ENCODE assay signal across 26 cellular contexts in genomic region chr2:231622963-231623362, GRCh38. TPM values are rescaled to one million over a fixed set of nuclear protein-coding genes. Genes with fewer than 3 reads are reported as not detected.
"Had no signal": no experiment of that assay in that cellular context is flagged by ENCODE, and none has a peak within 500 bp of the region (broad histone marks: within the 10 kb centered on the region; RNA-seq: fewer than 3 reads in every experiment).

No MANE protein-coding gene starts in this region.

- DNase-seq: activated CD4-positive, alpha-beta T cell treated with anti-CD3 and anti-CD28 coated beads for 36 hours; activated CD8-positive, alpha-beta T cell treated with anti-CD3 and anti-CD28 coated beads, Interleukin-2, amount 10 ng/mL, durations not matched to agents 7 days and 5 days; activated effector memory CD4-positive, alpha-beta T cell treated with Interleukin-2 at 50 U/mL for 16 hours; activated naive CD4-positive, alpha-beta T cell treated with anti-CD3 and anti-CD28 coated beads, Interleukin-2, amount 10 ng/mL, durations not matched to agents 7 days and 5 days; activated naive CD8-positive, alpha-beta T cell treated with anti-CD3 and anti-CD28 coated beads, Interleukin-2, amount 50 U/mL, for 24 hours; activated T-cell treated with anti-CD3 and anti-CD28 coated beads, Interleukin-2, amount 50 U/mL, for 24 hours; aorta; brain microvascular endothelial cell; central memory CD4-positive, alpha-beta T cell; dorsolateral prefrontal cortex; endodermal cell; kidney; stimulated activated CD4-positive, alpha-beta T cell treated with anti-CD3 and anti-CD28 coated beads, Interleukin-2, amount 100 ng/mL, for 24 hours; T-helper 17 cell; upper lobe of left lung had no signal

- H3K4me1 ChIP-seq: prostate gland had no signal

- H3K27ac Mint-ChIP-seq: activated CD8-positive, alpha-beta T cell treated with anti-CD3 and anti-CD28 coated beads, Interleukin-2, amount 10 ng/mL, durations not matched to agents 7 days and 5 days; activated naive CD4-positive, alpha-beta T cell treated with anti-CD3 and anti-CD28 coated beads, Interleukin-2, amount 10 ng/mL, durations not matched to agents 7 days and 5 days; activated naive CD8-positive, alpha-beta T cell treated with anti-CD3 and anti-CD28 coated beads, Interleukin-2, amount 50 U/mL, for 24 hours; activated T-cell treated with anti-CD3 and anti-CD28 coated beads, Interleukin-2, amount 50 U/mL, for 24 hours; stimulated activated naive CD8-positive, alpha-beta T cell treated with anti-CD3 and anti-CD28 coated beads, Interleukin-15, Interleukin-2, amounts not matched to agents 100 ng/mL and 50 ng/mL, for 24 hours had no signal

- H3K36me3 ChIP-seq: brain microvascular endothelial cell, prostate gland, right atrium auricular region, upper lobe of left lung had no signal

- H3K27me3 ChIP-seq: brain microvascular endothelial cell, dorsolateral prefrontal cortex, right atrium auricular region, upper lobe of left lung had no signal

- H3K9me3 ChIP-seq: prostate gland, right atrium auricular region, upper lobe of left lung had no signal

- H3K4me3 Mint-ChIP-seq: activated CD4-positive, alpha-beta T cell treated with anti-CD3 and anti-CD28 coated beads for 36 hours; activated CD8-positive, alpha-beta T cell treated with anti-CD3 and anti-CD28 coated beads, Interleukin-2, amount 10 ng/mL, durations not matched to agents 7 days and 5 days; activated naive CD4-positive, alpha-beta T cell treated with anti-CD3 and anti-CD28 coated beads, Interleukin-2, amount 10 ng/mL, durations not matched to agents 7 days and 5 days; activated naive CD8-positive, alpha-beta T cell treated with anti-CD3 and anti-CD28 coated beads, Interleukin-2, amount 50 U/mL, for 24 hours; activated T-cell treated with anti-CD3 and anti-CD28 coated beads, Interleukin-2, amount 50 U/mL, for 24 hours; endodermal cell; stimulated activated naive CD8-positive, alpha-beta T cell treated with anti-CD3 and anti-CD28 coated beads, Interleukin-15, Interleukin-2, amounts not matched to agents 100 ng/mL and 50 ng/mL, for 24 hours; T-helper 17 cell had no signal

- H3K27ac ChIP-seq: brain microvascular endothelial cell, prostate gland, right atrium auricular region had no signal

- H3K27me3 Mint-ChIP-seq: activated CD4-positive, alpha-beta T cell treated with anti-CD3 and anti-CD28 coated beads for 36 hours; activated T-cell treated with anti-CD3 and anti-CD28 coated beads, Interleukin-2, amount 50 U/mL, for 24 hours; stimulated activated naive CD8-positive, alpha-beta T cell treated with anti-CD3 and anti-CD28 coated beads, Interleukin-15, Interleukin-2, amounts not matched to agents 100 ng/mL and 50 ng/mL, for 24 hours; T-helper 17 cell had no signal

- ATAC-seq: activated CD4-positive, alpha-beta T cell treated with anti-CD3 and anti-CD28 coated beads for 36 hours; activated CD8-positive, alpha-beta T cell treated with anti-CD3 and anti-CD28 coated beads, Interleukin-2, amount 10 ng/mL, durations not matched to agents 7 days and 5 days; activated naive CD8-positive, alpha-beta T cell treated with anti-CD3 and anti-CD28 coated beads, Interleukin-2, amount 50 U/mL, for 24 hours; left lobe of liver; T-helper 17 cell had no signal

- H3K4me3 ChIP-seq: prostate gland, right atrium auricular region, upper lobe of left lung had no signal

- H3K9me3 Mint-ChIP-seq: activated naive CD4-positive, alpha-beta T cell treated with anti-CD3 and anti-CD28 coated beads, Interleukin-2, amount 10 ng/mL, durations not matched to agents 7 days and 5 days; activated naive CD8-positive, alpha-beta T cell treated with anti-CD3 and anti-CD28 coated beads, Interleukin-2, amount 50 U/mL, for 24 hours; activated T-cell treated with anti-CD3 and anti-CD28 coated beads, Interleukin-2, amount 50 U/mL, for 24 hours; endodermal cell; stimulated activated naive CD8-positive, alpha-beta T cell treated with anti-CD3 and anti-CD28 coated beads, Interleukin-15, Interleukin-2, amounts not matched to agents 100 ng/mL and 50 ng/mL, for 24 hours had no signal

RNA-seq across cellular contexts. Expression of gene TEX44, which starts 30.3 kb away (rescaled TPM):
- total RNA-seq: activated CD4-positive, alpha-beta T cell treated with anti-CD3 and anti-CD28 coated beads for 36 hours; activated CD8-positive, alpha-beta T cell treated with anti-CD3 and anti-CD28 coated beads, Interleukin-2, amount 10 ng/mL, durations not matched to agents 7 days and 5 days; aorta; dorsolateral prefrontal cortex; endodermal cell; epithelial cell of proximal tubule; fibroblast of lung; frontal cortex; kidney; left lobe of liver; lung microvascular endothelial cell; mononuclear cell; omental fat pad; right atrium auricular region; T-helper 17 cell; upper lobe of left lung had no signal
- polyA plus RNA-seq: aorta, fibroblast of lung, neural cell had no signal
